ENCODE assay signal across 1 cellular context in genomic region chr7:123798527-123799188, GRCh38.
TF ChIP-seq lines count a peak whose summit lies in the region.

No MANE protein-coding gene starts in this region.

TF ChIP-seq in GM23338, 12 proteins besides CTCF, POLR2A, EP300 and RAD21 (continued from another document):
- TF ChIP-seq, protein P1, sequence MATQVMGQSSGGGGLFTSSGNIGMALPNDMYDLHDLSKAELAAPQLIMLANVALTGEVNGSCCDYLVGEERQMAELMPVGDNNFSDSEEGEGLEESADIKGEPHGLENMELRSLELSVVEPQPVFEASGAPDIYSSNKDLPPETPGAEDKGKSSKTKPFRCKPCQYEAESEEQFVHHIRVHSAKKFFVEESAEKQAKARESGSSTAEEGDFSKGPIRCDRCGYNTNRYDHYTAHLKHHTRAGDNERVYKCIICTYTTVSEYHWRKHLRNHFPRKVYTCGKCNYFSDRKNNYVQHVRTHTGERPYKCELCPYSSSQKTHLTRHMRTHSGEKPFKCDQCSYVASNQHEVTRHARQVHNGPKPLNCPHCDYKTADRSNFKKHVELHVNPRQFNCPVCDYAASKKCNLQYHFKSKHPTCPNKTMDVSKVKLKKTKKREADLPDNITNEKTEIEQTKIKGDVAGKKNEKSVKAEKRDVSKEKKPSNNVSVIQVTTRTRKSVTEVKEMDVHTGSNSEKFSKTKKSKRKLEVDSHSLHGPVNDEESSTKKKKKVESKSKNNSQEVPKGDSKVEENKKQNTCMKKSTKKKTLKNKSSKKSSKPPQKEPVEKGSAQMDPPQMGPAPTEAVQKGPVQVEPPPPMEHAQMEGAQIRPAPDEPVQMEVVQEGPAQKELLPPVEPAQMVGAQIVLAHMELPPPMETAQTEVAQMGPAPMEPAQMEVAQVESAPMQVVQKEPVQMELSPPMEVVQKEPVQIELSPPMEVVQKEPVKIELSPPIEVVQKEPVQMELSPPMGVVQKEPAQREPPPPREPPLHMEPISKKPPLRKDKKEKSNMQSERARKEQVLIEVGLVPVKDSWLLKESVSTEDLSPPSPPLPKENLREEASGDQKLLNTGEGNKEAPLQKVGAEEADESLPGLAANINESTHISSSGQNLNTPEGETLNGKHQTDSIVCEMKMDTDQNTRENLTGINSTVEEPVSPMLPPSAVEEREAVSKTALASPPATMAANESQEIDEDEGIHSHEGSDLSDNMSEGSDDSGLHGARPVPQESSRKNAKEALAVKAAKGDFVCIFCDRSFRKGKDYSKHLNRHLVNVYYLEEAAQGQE (IDR thresholded peaks at IDR 0.05; ENCODE audit: unreplicated experiment), result no peak
- TF ChIP-seq ZNF462 (CRISPR knock-in tag; IDR thresholded peaks at IDR 0.05) (no peak), CREB1 (CRISPR knock-in tag; IDR thresholded peaks at IDR 0.05; ENCODE audit: low read depth) (no peak), POLR2AphosphoS5 (IDR thresholded peaks at IDR 0.05; ENCODE audit: low read depth) (no peak)
- TF ChIP-seq, protein P2, sequence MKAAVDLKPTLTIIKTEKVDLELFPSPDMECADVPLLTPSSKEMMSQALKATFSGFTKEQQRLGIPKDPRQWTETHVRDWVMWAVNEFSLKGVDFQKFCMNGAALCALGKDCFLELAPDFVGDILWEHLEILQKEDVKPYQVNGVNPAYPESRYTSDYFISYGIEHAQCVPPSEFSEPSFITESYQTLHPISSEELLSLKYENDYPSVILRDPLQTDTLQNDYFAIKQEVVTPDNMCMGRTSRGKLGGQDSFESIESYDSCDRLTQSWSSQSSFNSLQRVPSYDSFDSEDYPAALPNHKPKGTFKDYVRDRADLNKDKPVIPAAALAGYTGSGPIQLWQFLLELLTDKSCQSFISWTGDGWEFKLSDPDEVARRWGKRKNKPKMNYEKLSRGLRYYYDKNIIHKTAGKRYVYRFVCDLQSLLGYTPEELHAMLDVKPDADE (IDR thresholded peaks at IDR 0.05), result no peak
TF ChIP-seq in GM23338: peak in this region for 0.
